Comparison of ENCODE assay signal across 17 cellular contexts in genomic region chr21:41195311-41195710, GRCh38.
"Had no signal": no experiment of that assay in that cellular context is flagged by ENCODE, and none has a peak within 500 bp of the region (broad histone marks: within the 10 kb centered on the region; RNA-seq: fewer than 3 reads in every experiment).

No MANE protein-coding gene starts in this region.

- H3K4me3 Mint-ChIP-seq: activated CD4-positive, alpha-beta T cell treated with anti-CD3 and anti-CD28 coated beads for 36 hours; activated naive CD8-positive, alpha-beta T cell treated with anti-CD3 and anti-CD28 coated beads for 36 hours; activated T-helper 17 cell treated with anti-CD3 and anti-CD28 coated beads, Interleukin-2, amount 50 U/mL, for 72 hours; natural killer cell treated with Interleukin-12 subunit alpha and Interleukin-12 subunit beta and Interleukin-15 and Interleukin-18, amount 100 ng/mL, for 72 hours had no signal

- H3K4me1 ChIP-seq: gastroesophageal sphincter, heart right ventricle, thyroid gland had no signal

- H3K27me3 ChIP-seq: gastroesophageal sphincter, heart right ventricle, spleen, thyroid gland had no signal

- H3K4me1 Mint-ChIP-seq: activated CD4-positive, alpha-beta T cell treated with anti-CD3 and anti-CD28 coated beads for 36 hours; activated naive CD8-positive, alpha-beta T cell treated with anti-CD3 and anti-CD28 coated beads for 36 hours; activated T-helper 17 cell treated with anti-CD3 and anti-CD28 coated beads, Interleukin-2, amount 50 U/mL, for 72 hours had no signal

- H3K4me3 ChIP-seq: gastroesophageal sphincter, heart right ventricle, spleen, thyroid gland had no signal

- H3K36me3 Mint-ChIP-seq: activated naive CD8-positive, alpha-beta T cell treated with anti-CD3 and anti-CD28 coated beads for 36 hours; natural killer cell treated with Interleukin-12 subunit alpha and Interleukin-12 subunit beta and Interleukin-15 and Interleukin-18, amount 100 ng/mL, for 72 hours had no signal

- H3K27ac ChIP-seq: gastroesophageal sphincter, heart right ventricle, thyroid gland had no signal

- ATAC-seq: activated CD4-positive, alpha-beta T cell treated with anti-CD3 and anti-CD28 coated beads for 36 hours; activated T-helper 17 cell treated with anti-CD3 and anti-CD28 coated beads, Interleukin-2, amount 50 U/mL, for 72 hours; gastroesophageal sphincter; heart right ventricle; natural killer cell treated with Interleukin-12 subunit alpha and Interleukin-12 subunit beta and Interleukin-15 and Interleukin-18, amount 100 ng/mL, for 72 hours; sciatic nerve had no signal

- H3K36me3 ChIP-seq: gastroesophageal sphincter, heart right ventricle, spleen, thyroid gland had no signal

- H3K27me3 Mint-ChIP-seq: activated CD4-positive, alpha-beta T cell treated with anti-CD3 and anti-CD28 coated beads for 36 hours; activated naive CD8-positive, alpha-beta T cell treated with anti-CD3 and anti-CD28 coated beads for 36 hours had no signal

- H3K9me3 ChIP-seq: gastroesophageal sphincter, heart right ventricle, spleen, thyroid gland had no signal

- DNase-seq: activated CD4-positive, alpha-beta T cell treated with anti-CD3 and anti-CD28 coated beads for 36 hours; activated CD4-positive, alpha-beta T cell treated with anti-CD3 and anti-CD28 coated beads, Interleukin-2, amount 50 U/mL, for 48 hours; activated naive CD4-positive, alpha-beta T cell; activated naive CD8-positive, alpha-beta T cell treated with anti-CD3 and anti-CD28 coated beads for 36 hours; activated T-cell treated with anti-CD3 and anti-CD28 coated beads for 4 hours; amniotic stem cell; caudate nucleus; erythroblast; heart right ventricle; spleen; stimulated activated CD4-positive, alpha-beta T cell treated with anti-CD3 and anti-CD28 coated beads, Interleukin-4, amount 100 ng/mL, for 4 hours; stimulated activated naive CD4-positive, alpha-beta T cell; thyroid gland had no signal

- H3K27ac Mint-ChIP-seq: activated CD4-positive, alpha-beta T cell treated with anti-CD3 and anti-CD28 coated beads for 36 hours; activated naive CD8-positive, alpha-beta T cell treated with anti-CD3 and anti-CD28 coated beads for 36 hours; activated T-helper 17 cell treated with anti-CD3 and anti-CD28 coated beads, Interleukin-2, amount 50 U/mL, for 72 hours; natural killer cell treated with Interleukin-12 subunit alpha and Interleukin-12 subunit beta and Interleukin-15 and Interleukin-18, amount 100 ng/mL, for 72 hours had no signal

- H3K9me3 Mint-ChIP-seq: activated naive CD8-positive, alpha-beta T cell treated with anti-CD3 and anti-CD28 coated beads for 36 hours; natural killer cell treated with Interleukin-12 subunit alpha and Interleukin-12 subunit beta and Interleukin-15 and Interleukin-18, amount 100 ng/mL, for 72 hours had no signal
